In genomic region chr11:117647872-117648271, GRCh38 we compare ENCODE assay signal across 28 cellular contexts.
"Had no signal": no experiment of that assay in that cellular context is flagged by ENCODE, and none has a peak within 500 bp of the region (broad histone marks: within the 10 kb centered on the region; RNA-seq: fewer than 3 reads in every experiment).

No MANE protein-coding gene starts in this region.

- H3K36me3 ChIP-seq: esophagus muscularis mucosa, gastroesophageal sphincter, heart left ventricle, pancreas, right atrium auricular region, stomach, tibial artery had no signal

- H3K4me1 ChIP-seq: esophagus muscularis mucosa, foreskin keratinocyte, gastroesophageal sphincter, pancreas, right atrium auricular region, stomach, testis, tibial artery had no signal

- H3K27ac Mint-ChIP-seq: naive thymus-derived CD4-positive, alpha-beta T cell; nephron; progenitor cell of endocrine pancreas; type B pancreatic cell had no signal

- H3K9me3 Mint-ChIP-seq: nephron, type B pancreatic cell had no signal

- H3K27me3 ChIP-seq: heart left ventricle, pancreas, right atrium auricular region, testis had no signal

- H3K27ac ChIP-seq: coronary artery, esophagus muscularis mucosa, foreskin keratinocyte, gastroesophageal sphincter, heart left ventricle, hepatocyte, pancreas, right atrium auricular region, stomach, testis, tibial artery had no signal

- H3K9me3 ChIP-seq: esophagus muscularis mucosa, gastroesophageal sphincter, heart left ventricle, pancreas, right atrium auricular region, stomach, testis, tibial artery had no signal

- H3K4me3 ChIP-seq: coronary artery, esophagus muscularis mucosa, gastroesophageal sphincter, heart left ventricle, hepatocyte, lung, pancreas, right atrium auricular region, smooth muscle cell, stomach, testis, tibial artery had no signal

- H2AFZ ChIP-seq: hepatocyte had no signal

- H3K4me2 ChIP-seq: hepatocyte, smooth muscle cell had no signal

- H3K36me3 Mint-ChIP-seq: naive thymus-derived CD4-positive, alpha-beta T cell had no signal

- H3K4me3 Mint-ChIP-seq: naive thymus-derived CD4-positive, alpha-beta T cell; nephron; type B pancreatic cell had no signal

- H3K79me2 ChIP-seq: hepatocyte had no signal

- DNase-seq: dermis blood vessel endothelial cell; effector memory CD4-positive, alpha-beta T cell; foreskin keratinocyte; heart left ventricle; kidney; mesendoderm; midbrain; naive thymus-derived CD4-positive, alpha-beta T cell; occipital lobe; pancreas; stimulated activated CD4-positive, alpha-beta T cell treated with anti-CD3 and anti-CD28 coated beads, Interleukin-12 subunit alpha, Interleukin-12 subunit beta, amount 100 ng/mL, for 4 hours; stimulated activated CD4-positive, alpha-beta T cell treated with anti-CD3 and anti-CD28 coated beads, Interleukin-1b, Interleukin-23, amount 100 ng/mL, for 48 hours; stimulated activated CD4-positive, alpha-beta T cell treated with anti-CD3 and anti-CD28 coated beads, Interleukin-4, amount 100 ng/mL, for 1 hour; stimulated activated CD8-positive, alpha-beta memory T cell treated with anti-CD3 and anti-CD28 coated beads, Interleukin-4, amount 100 ng/mL, for 48 hours; stimulated activated naive CD4-positive, alpha-beta T cell treated with Interleukin-2 at 50 U/mL for 16 hours; stomach; testis; tibial artery had no signal
